Comparison of ENCODE assay signal across 9 cellular contexts in the genomic region with DNA sequence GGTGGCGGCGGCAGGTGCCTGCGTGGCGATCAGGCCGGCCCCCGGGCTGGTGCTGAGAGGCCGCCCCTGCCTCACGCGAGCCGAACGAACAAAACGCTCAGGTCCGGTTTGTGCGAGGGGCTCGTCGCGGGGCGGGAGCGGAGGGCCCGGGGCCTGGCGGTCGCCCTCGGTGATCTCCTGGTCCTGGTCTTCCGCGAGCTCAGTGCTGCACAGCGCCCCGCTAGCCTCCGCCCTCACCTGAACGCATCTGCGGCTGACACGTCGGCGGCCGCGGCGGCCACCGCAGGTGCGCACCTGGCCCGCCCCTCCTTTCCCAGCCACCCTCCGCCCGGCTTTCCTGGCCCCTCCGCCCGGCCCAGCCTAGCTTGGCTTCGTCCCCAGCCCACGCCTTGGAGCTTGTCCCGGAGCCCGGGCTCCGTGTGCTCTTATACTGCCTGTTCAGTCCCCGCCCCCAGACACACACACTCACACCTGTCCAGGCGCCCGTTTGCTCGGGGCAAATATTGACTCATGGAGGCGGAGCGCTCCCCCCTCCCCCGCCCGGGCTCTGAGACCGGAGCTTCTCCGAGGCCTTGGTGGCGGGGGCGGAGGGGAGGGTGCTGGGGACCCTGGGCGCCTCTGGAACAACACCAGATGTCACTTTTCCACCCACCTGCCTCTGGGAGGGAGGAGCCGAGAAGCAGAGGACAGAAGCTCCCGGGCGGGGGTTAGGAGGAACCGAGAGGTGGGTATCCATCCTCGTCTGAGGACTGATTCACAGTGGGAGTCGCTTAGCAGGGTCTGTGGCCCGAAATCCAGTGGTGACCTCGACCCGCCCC. TPM values are rescaled to one million over a fixed set of nuclear protein-coding genes. Genes with fewer than 3 reads are reported as not detected.
DNase-seq lines count a peak whose midpoint lies in the region; ATAC-seq, FAIRE-seq and TF ChIP-seq lines count a peak whose summit lies in the region.
"Had no signal": no experiment of that assay in that cellular context is flagged by ENCODE, and none has a peak within 500 bp of the region (broad histone marks: within the 10 kb centered on the region; RNA-seq: fewer than 3 reads in every experiment).

No MANE protein-coding gene starts in this region.

- no peaks in the 10 kb centered on the region for H3K79me2 ChIP-seq in K562 (ENCODE audit: control insufficient read depth, insufficient read depth, low read length)

- peaks cover 49 to 54% of the 10 kb centered on the region in 2 donors for H3K27me3 Mint-ChIP-seq in natural killer cell (ENCODE audit: low read depth in 2 of 2)

- H2AFZ ChIP-seq in K562 (ENCODE audit: low read depth, low read length), result no peak overlapping the region

- 3% methylated on average over 8 of the region's 70 CpGs for WGBS in K562 (ENCODE audit: insufficient coverage, low coverage, missing lambda C conversion rate)

- H3K27ac Mint-ChIP-seq in natural killer cell, result no peak overlapping the region

- in situ Hi-C loops in GM13976 (cut with MboI; ENCODE audit: low sequenced_read_pairs, unreplicated experiment) (no loop called here), K562 (cut with MboI) (no loop called here)

- H3K36me3 Mint-ChIP-seq in natural killer cell, result no peaks in the 10 kb centered on the region

- CTCF ChIA-PET in K562 (lab: Yijun Ruan, JAX; ENCODE audit: low intra/inter-chr PET ratio), result no interaction called here

- no peaks in the 10 kb centered on the region for H3K36me3 ChIP-seq in K562 (ENCODE audit: control insufficient read depth, insufficient read depth, low read length)

- TF ChIP-seq EP300 in K562 (IDR thresholded peaks at IDR 0.05; ENCODE audit: low read length), result no peak

- H4K20me1 ChIP-seq in K562 (replicated peaks; ENCODE audit: control insufficient read depth, insufficient read depth, low read length), result no peaks in the 10 kb centered on the region

- no peak for TF ChIP-seq RAD21 in K562 (CRISPR knock-in tag; conservative IDR thresholded peaks at IDR 0.05 in 1 of 2, IDR thresholded peaks at IDR 0.05 in 1 of 2)

- no peak overlapping the region for H3K9ac ChIP-seq in K562 (ENCODE audit: insufficient read depth in 1 of 2, low read depth in 2 of 2, low read length in 2 of 2)

- ATAC-seq in K562 (peak; percentile 14; the same call in 2 of the 3 replicates), natural killer cell (peak in 2 of 3 donors; percentile 33 to 49), HG02981 (IDR thresholded peaks at IDR 0.05; ENCODE audit: unreplicated experiment) (no peak), omental fat pad (ENCODE audit: low FRiP score) (no peak)

- no peak for TF ChIP-seq POLR2A in K562 (conservative IDR thresholded peaks at IDR 0.05)

- no peak overlapping the region for H3K27ac ChIP-seq in K562 (ENCODE audit: extremely low read depth, low read depth, low read length)

- TF ChIP-seq CTCF in GM13976 (IDR thresholded peaks at IDR 0.05; ENCODE audit: borderline replicate concordance, control extremely low read depth, extremely low read depth, insufficient read depth, missing control alignments), result no peak
- no peak for TF ChIP-seq CTCF in K562 (IDR thresholded peaks at IDR 0.05 in 2 of 3, conservative IDR thresholded peaks at IDR 0.05 in 1 of 3; ENCODE audit: insufficient read depth in 2 of 3, low read depth in 1 of 3, low read length in 3 of 3)
- no peak for TF ChIP-seq CTCF in natural killer cell (IDR thresholded peaks at IDR 0.05)
- no peak for TF ChIP-seq CTCF in omental fat pad (IDR thresholded peaks at IDR 0.05)

- H3K4me1 Mint-ChIP-seq in natural killer cell, result peaks cover 0 to 4% of the 10 kb centered on the region in 2 donors

- peaks cover 0 to 29% of the 10 kb centered on the region in 2 experiments; a peak in 2 of 5 replicates for H3K27me3 ChIP-seq in K562 (ENCODE audit: control insufficient read depth in 2 of 2, insufficient read depth in 2 of 2, low read length in 2 of 2)

- intact Hi-C loops in K562 (cut with micrococcal nuclease), result no loop called here
- intact Hi-C loops in natural killer cell (cut with micrococcal nuclease), result no loop called here

- DNase-seq in GM13976 (ENCODE audit: low spot score) (peak; percentile 70), NCI-H2107 treated with DMSO at 0.1 percent for 48 hours (lab: John Stamatoyannopoulos, UW; ENCODE audit: unreplicated experiment) (peak; percentile 91), K562 (ENCODE audit: extremely low read depth in 1 of 4, low spot score in 3 of 4) (peak; percentile 61 to 71 (median 66)), natural killer cell (no peak), OCI-M2 (lab: John Stamatoyannopoulos, UW; ENCODE audit: unreplicated experiment) (no peak), iPS-NIHi11 (ENCODE audit: low spot score) (no peak), omental fat pad (ENCODE audit: low spot score) (no peak)

- H3K4me2 ChIP-seq in K562 (ENCODE audit: insufficient read depth, low read length), result no peak overlapping the region

- POLR2A ChIA-PET in K562 (lab: Yijun Ruan, JAX), result interaction anchor here (0.6 to 0.8 kb wide), 3 partner anchors 123 to 428 kb away, joined by 3 read pairs; no protein-coding TSS in a partner anchor

- no peaks in the 10 kb centered on the region for H3K9me1 ChIP-seq in K562 (ENCODE audit: control insufficient read depth, insufficient read depth, low read length)

- peak overlapping the region; percentile 2 for H3K4me3 Mint-ChIP-seq in natural killer cell

- H3K9me3 ChIP-seq in K562 (replicated peaks; ENCODE audit: control insufficient read depth, insufficient read depth, low read depth, low read length), result no peaks in the 10 kb centered on the region

- peaks cover 9 to 32% of the 10 kb centered on the region in 2 experiments for H3K4me1 ChIP-seq in K562 (replicated peaks in 1 of 2; ENCODE audit: control insufficient read depth in 2 of 2, insufficient read depth in 2 of 2, low read length in 2 of 2)

- H3K4me3 ChIP-seq in K562, result no peak overlapping the region

- H3K9me3 Mint-ChIP-seq in natural killer cell, result no peaks in the 10 kb centered on the region

- no peak for FAIRE-seq in K562 (lab: Jason Lieb, UNC)

- BruUV-seq in K562 (replicated peaks; lab: Mats Ljungman, UMichigan), result no TSS peak

RNA-seq across cellular contexts. Expression of a gene that starts 8.6 kb away (rescaled TPM):
- total RNA-seq in K562 (2011; cell fraction: chromatin; rRNA removed; ENCODE audit: low replicate concordance), result 1.6 TPM in 1 of 2 replicates, not detected in the other
- 1.0 TPM in 1 of 2 replicates, not detected in the other for total RNA-seq in K562 (2011; cell fraction: nucleolus; rRNA removed)
- total RNA-seq in K562 (2011; cell fraction: nucleoplasm; rRNA removed), result 0.81 TPM in 1 of 2 replicates, not detected in the other
- total RNA-seq in K562 (2014; rRNA removed), result 0.73 TPM in 1 of 2 replicates, not detected in the other
- not detected in 2 replicates for total RNA-seq in K562 (2014; rRNA removed; fragmentation: Illumina TruSeq; extraction: Trizol)
- 0.72 and 0.75 TPM in 2 replicates for total RNA-seq in K562 (2015; rRNA removed; fragmentation: Illumina TruSeq; extraction: Trizol)
- 0.51 and 0.81 TPM in 2 replicates for total RNA-seq in K562 (2021)
- polyA plus RNA-seq in K562 (2011; rRNA removed), result 0.23 and 1.8 TPM in 2 replicates
- 0.62 and 9.2 TPM in 2 replicates for polyA plus RNA-seq in K562 (2011; cell fraction: cytosol; rRNA removed)
- 1.7 and 14.2 TPM in 2 replicates for polyA plus RNA-seq in K562 (2011; cell fraction: nucleus; rRNA removed)
- polyA plus RNA-seq in K562 (2012), result 0.75 and 1.6 TPM in 2 replicates
- polyA plus RNA-seq in K562 (2014; fragmentation: Illumina TruSeq; extraction: Trizol), result not detected in 2 replicates
- polyA plus RNA-seq in K562 (2014; fragmentation: Nextera tagmentation; extraction: Ambion mirVana), result under 1 TPM in 1 of 2 experiments, not detected in 1; 0.11 TPM
- polyA plus RNA-seq in K562 (2014; rRNA removed), result not detected in 2 replicates
- 0.91 TPM in 1 of 2 replicates, not detected in the other for polyA minus RNA-seq in K562 (2011; rRNA and poly(A)+ RNA removed)
- 2.6 TPM in 1 of 2 replicates, not detected in the other for polyA minus RNA-seq in K562 (2011; cell fraction: cytosol; rRNA and poly(A)+ RNA removed)
- 0.67 TPM in 1 of 2 replicates, not detected in the other for polyA minus RNA-seq in K562 (2011; cell fraction: nucleus; rRNA and poly(A)+ RNA removed)
- not detected for total RNA-seq in natural killer cell
- not detected for total RNA-seq in omental fat pad
- total RNA-seq: skeletal muscle tissue had no signal

RNA-seq across cellular contexts. Expression of a gene that starts 16.8 kb away (rescaled TPM):
- total RNA-seq in K562 (2011; cell fraction: chromatin; rRNA removed; ENCODE audit: low replicate concordance), result 0.51 TPM in 1 of 2 replicates, not detected in the other
- 0.17 TPM in 1 of 2 replicates, not detected in the other for total RNA-seq in K562 (2011; cell fraction: nucleolus; rRNA removed)
- 0.38 TPM in 1 of 2 replicates, not detected in the other for total RNA-seq in K562 (2011; cell fraction: nucleoplasm; rRNA removed)
- 0.45 and 0.57 TPM in 2 replicates for total RNA-seq in K562 (2014; rRNA removed)
- total RNA-seq in K562 (2014; rRNA removed; fragmentation: Illumina TruSeq; extraction: Trizol), result 0.29 TPM in 1 of 2 replicates, not detected in the other
- total RNA-seq in K562 (2015; rRNA removed; fragmentation: Illumina TruSeq; extraction: Trizol), result 0.36 and 0.49 TPM in 2 replicates
- 1.6 and 2.4 TPM in 2 replicates for total RNA-seq in K562 (2021)
- polyA plus RNA-seq in K562 (2011; rRNA removed), result 1.1 TPM in 2 replicates
- polyA plus RNA-seq in K562 (2011; cell fraction: cytosol; rRNA removed), result 1.0 and 5.2 TPM in 2 replicates
- 1.5 and 5.2 TPM in 2 replicates for polyA plus RNA-seq in K562 (2011; cell fraction: nucleus; rRNA removed)
- 5.2 and 7.5 TPM in 2 replicates for polyA plus RNA-seq in K562 (2012)
- polyA plus RNA-seq in K562 (2014; fragmentation: Illumina TruSeq; extraction: Trizol), result 0.79 and 0.83 TPM in 2 replicates
- polyA plus RNA-seq in K562 (2014; fragmentation: Nextera tagmentation; extraction: Ambion mirVana), result under 1 TPM; 0.08 to 0.14 TPM
- polyA plus RNA-seq in K562 (2014; rRNA removed), result 0.78 and 1.7 TPM in 2 replicates
- polyA minus RNA-seq in K562 (2011; rRNA and poly(A)+ RNA removed), result 0.27 and 0.81 TPM in 2 replicates
- polyA minus RNA-seq in K562 (2011; cell fraction: cytosol; rRNA and poly(A)+ RNA removed), result 2.3 and 4.0 TPM in 2 replicates
- polyA minus RNA-seq in K562 (2011; cell fraction: nucleus; rRNA and poly(A)+ RNA removed), result 0.33 and 0.94 TPM in 2 replicates
- total RNA-seq in natural killer cell, result not detected
- not detected for total RNA-seq in omental fat pad
- total RNA-seq: skeletal muscle tissue had no signal

RNA-seq across cellular contexts. Expression of a gene that starts 39.5 kb away (rescaled TPM):
- total RNA-seq in K562 (2011; cell fraction: chromatin; rRNA removed; ENCODE audit: low replicate concordance), result 0.25 TPM in 1 of 2 replicates, not detected in the other
- total RNA-seq in K562 (2011; cell fraction: nucleolus; rRNA removed), result not detected in 2 replicates
- not detected in 2 replicates for total RNA-seq in K562 (2011; cell fraction: nucleoplasm; rRNA removed)
- total RNA-seq in K562 (2014; rRNA removed), result not detected in 2 replicates
- not detected in 2 replicates for total RNA-seq in K562 (2014; rRNA removed; fragmentation: Illumina TruSeq; extraction: Trizol)
- total RNA-seq in K562 (2015; rRNA removed; fragmentation: Illumina TruSeq; extraction: Trizol), result not detected in 2 replicates
- total RNA-seq in K562 (2021), result not detected in 2 replicates
- not detected in 2 replicates for polyA plus RNA-seq in K562 (2011; rRNA removed)
- polyA plus RNA-seq in K562 (2011; cell fraction: cytosol; rRNA removed), result not detected in 2 replicates
- not detected in 2 replicates for polyA plus RNA-seq in K562 (2011; cell fraction: nucleus; rRNA removed)
- polyA plus RNA-seq in K562 (2012), result 0.03 TPM in 1 of 2 replicates, not detected in the other
- not detected in 2 replicates for polyA plus RNA-seq in K562 (2014; fragmentation: Illumina TruSeq; extraction: Trizol)
- not detected for polyA plus RNA-seq in K562 (2014; fragmentation: Nextera tagmentation; extraction: Ambion mirVana)
- not detected in 2 replicates for polyA plus RNA-seq in K562 (2014; rRNA removed)
- polyA minus RNA-seq in K562 (2011; rRNA and poly(A)+ RNA removed), result not detected in 2 replicates
- polyA minus RNA-seq in K562 (2011; cell fraction: cytosol; rRNA and poly(A)+ RNA removed), result not detected in 2 replicates
- polyA minus RNA-seq in K562 (2011; cell fraction: nucleus; rRNA and poly(A)+ RNA removed), result not detected in 2 replicates
- not detected for total RNA-seq in natural killer cell
- total RNA-seq in omental fat pad, result under 1 TPM in 1 of 4 donors, not detected in 3; 0.19 TPM
- total RNA-seq: skeletal muscle tissue had no signal

RNA-seq across cellular contexts. Expression of a gene that starts 42.3 kb away (rescaled TPM):
- 0.12 TPM in 1 of 2 replicates, not detected in the other for total RNA-seq in K562 (2011; cell fraction: chromatin; rRNA removed; ENCODE audit: low replicate concordance)
- total RNA-seq in K562 (2011; cell fraction: nucleolus; rRNA removed), result not detected in 2 replicates
- 0.22 and 0.38 TPM in 2 replicates for total RNA-seq in K562 (2011; cell fraction: nucleoplasm; rRNA removed)
- not detected in 2 replicates for total RNA-seq in K562 (2014; rRNA removed)
- total RNA-seq in K562 (2014; rRNA removed; fragmentation: Illumina TruSeq; extraction: Trizol), result not detected in 2 replicates
- total RNA-seq in K562 (2015; rRNA removed; fragmentation: Illumina TruSeq; extraction: Trizol), result not detected in 2 replicates
- total RNA-seq in K562 (2021), result 0.09 TPM in 1 of 2 replicates, not detected in the other
- polyA plus RNA-seq in K562 (2011; rRNA removed), result not detected in 2 replicates
- 0.03 and 0.04 TPM in 2 replicates for polyA plus RNA-seq in K562 (2011; cell fraction: cytosol; rRNA removed)
- 0.08 and 0.17 TPM in 2 replicates for polyA plus RNA-seq in K562 (2011; cell fraction: nucleus; rRNA removed)
- polyA plus RNA-seq in K562 (2012), result 0.03 and 0.08 TPM in 2 replicates
- polyA plus RNA-seq in K562 (2014; fragmentation: Illumina TruSeq; extraction: Trizol), result not detected in 2 replicates
- polyA plus RNA-seq in K562 (2014; fragmentation: Nextera tagmentation; extraction: Ambion mirVana), result not detected
- polyA plus RNA-seq in K562 (2014; rRNA removed), result not detected in 2 replicates
- polyA minus RNA-seq in K562 (2011; rRNA and poly(A)+ RNA removed), result 0.09 and 0.11 TPM in 2 replicates
- polyA minus RNA-seq in K562 (2011; cell fraction: cytosol; rRNA and poly(A)+ RNA removed), result not detected in 2 replicates
- polyA minus RNA-seq in K562 (2011; cell fraction: nucleus; rRNA and poly(A)+ RNA removed), result 0.13 and 0.22 TPM in 2 replicates
- total RNA-seq in natural killer cell, result not detected
- not detected for total RNA-seq in omental fat pad
- total RNA-seq: skeletal muscle tissue had no signal

RNA-seq across cellular contexts. Expression of a gene that starts 58.9 kb away (rescaled TPM):
- total RNA-seq in K562 (2011; cell fraction: chromatin; rRNA removed; ENCODE audit: low replicate concordance), result not detected in 2 replicates
- total RNA-seq in K562 (2011; cell fraction: nucleolus; rRNA removed), result not detected in 2 replicates
- not detected in 2 replicates for total RNA-seq in K562 (2011; cell fraction: nucleoplasm; rRNA removed)
- total RNA-seq in K562 (2014; rRNA removed), result not detected in 2 replicates
- total RNA-seq in K562 (2014; rRNA removed; fragmentation: Illumina TruSeq; extraction: Trizol), result not detected in 2 replicates
- not detected in 2 replicates for total RNA-seq in K562 (2015; rRNA removed; fragmentation: Illumina TruSeq; extraction: Trizol)
- total RNA-seq in K562 (2021), result 0.07 TPM in 1 of 2 replicates, not detected in the other
- polyA plus RNA-seq in K562 (2011; rRNA removed), result not detected in 2 replicates
- not detected in 2 replicates for polyA plus RNA-seq in K562 (2011; cell fraction: cytosol; rRNA removed)
- polyA plus RNA-seq in K562 (2011; cell fraction: nucleus; rRNA removed), result 0.06 and 0.07 TPM in 2 replicates
- polyA plus RNA-seq in K562 (2012), result not detected in 2 replicates
- not detected in 2 replicates for polyA plus RNA-seq in K562 (2014; fragmentation: Illumina TruSeq; extraction: Trizol)
- not detected for polyA plus RNA-seq in K562 (2014; fragmentation: Nextera tagmentation; extraction: Ambion mirVana)
- polyA plus RNA-seq in K562 (2014; rRNA removed), result not detected in 2 replicates
- not detected in 2 replicates for polyA minus RNA-seq in K562 (2011; rRNA and poly(A)+ RNA removed)
- not detected in 2 replicates for polyA minus RNA-seq in K562 (2011; cell fraction: cytosol; rRNA and poly(A)+ RNA removed)
- not detected in 2 replicates for polyA minus RNA-seq in K562 (2011; cell fraction: nucleus; rRNA and poly(A)+ RNA removed)
- not detected for total RNA-seq in natural killer cell
- total RNA-seq in omental fat pad, result under 1 TPM in 1 of 4 donors, not detected in 3; 0.48 TPM
- total RNA-seq: skeletal muscle tissue had no signal

Comparison
In these comparisons a context has a peak if more than half of its experiments do, and no peak if none do; other contexts are left out.
1. DNase-seq: peak in GM13976 (single experiment), NCI-H2107 treated with DMSO at 0.1 percent for 48 hours (single experiment) and K562 (4 of 4); none in natural killer cell (single experiment), OCI-M2 (single experiment), iPS-NIHi11 (single experiment) and omental fat pad (single experiment).
2. ATAC-seq: peak in K562 (single experiment) and natural killer cell (2 of 3); none in HG02981 (single experiment) and omental fat pad (single experiment).